In the genomic region with DNA sequence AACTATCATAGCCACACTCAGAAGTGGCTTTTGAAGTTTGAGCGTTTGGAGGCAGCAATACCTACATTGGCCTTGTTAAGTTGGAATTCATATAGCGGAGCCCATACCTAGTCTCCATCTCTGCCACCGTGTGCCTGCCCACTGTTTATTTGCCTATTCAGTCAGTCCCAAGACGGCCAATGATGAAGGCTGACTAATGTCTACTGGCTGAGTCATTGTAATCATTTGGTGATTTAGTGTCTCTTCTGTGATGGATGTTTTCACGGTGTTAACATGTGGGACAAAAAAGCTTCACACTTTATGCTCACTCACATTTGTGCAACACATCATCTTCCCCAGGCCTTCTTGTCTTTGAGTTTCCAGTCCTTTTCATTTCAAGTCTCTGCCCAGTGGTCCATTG, we compare ENCODE assay signal across 22 cellular contexts.
DNase-seq lines count a peak whose midpoint lies in the region; ATAC-seq, FAIRE-seq and TF ChIP-seq lines count a peak whose summit lies in the region.
"Had no signal": no experiment of that assay in that cellular context is flagged by ENCODE, and none has a peak within 500 bp of the region (broad histone marks: within the 10 kb centered on the region; RNA-seq: fewer than 3 reads in every experiment).

No MANE protein-coding gene starts in this region.

- no peaks in the 10 kb centered on the region for H3K79me1 ChIP-seq in neuronal stem cell (ENCODE audit: low read depth, low read length)

- H3K4me3 ChIP-seq in PC-3 (ENCODE audit: low read length) (no peak overlapping the region), bronchial epithelial cell (ENCODE audit: low read depth, low read length) (no peak overlapping the region), neuronal stem cell (ENCODE audit: low read length in 2 of 2) (no peak overlapping the region), sigmoid colon (no peak overlapping the region)
- H3K4me3 ChIP-seq: GM12878, PC-9 had no signal

- H3K9me3 ChIP-seq in PC-3 (ENCODE audit: low read length) (no peaks in the 10 kb centered on the region), neuronal stem cell (replicated peaks in 1 of 2; ENCODE audit: control insufficient read depth in 2 of 2, insufficient read depth in 1 of 2, low read depth in 1 of 2, low read length in 2 of 2) (no peaks in the 10 kb centered on the region), sigmoid colon (peaks cover 0 to 2% (median 0%) of the 10 kb centered on the region in 4 donors)
- H3K9me3 ChIP-seq: BE2C had no signal

- no peak overlapping the region for H3K4ac ChIP-seq in neuronal stem cell (ENCODE audit: low read length)

- TF ChIP-seq EP300 in sigmoid colon (IDR thresholded peaks at IDR 0.05) = no peak

- no peak for FAIRE-seq in bronchial epithelial cell (lab: Jason Lieb, UNC)
- FAIRE-seq: GM12878, H1 had no signal

- no peak overlapping the region for H2AK5ac ChIP-seq in neuronal stem cell (ENCODE audit: low read depth, low read length)

- peak; percentile 36 for DNase-seq in DMS53 (lab: John Stamatoyannopoulos, UW)
- DNase-seq in DMS53 treated with DMSO at 0.1 percent for 48 hours (lab: John Stamatoyannopoulos, UW; ENCODE audit: unreplicated experiment) = no peak
- peak; percentile 39 for DNase-seq in PC-3
- DNase-seq in bronchial epithelial cell (ENCODE audit: low read depth) = peak; percentile 82
- DNase-seq in neuronal stem cell (ENCODE audit: low spot score) = no peak
- no peak for DNase-seq in NCI-H1436 treated with DMSO at 0.1 percent for 48 hours (lab: John Stamatoyannopoulos, UW)
- DNase-seq in sigmoid colon = no peak
- DNase-seq in NK-92 (lab: John Stamatoyannopoulos, UW; ENCODE audit: unreplicated experiment) = no peak
- DNase-seq: BE2C; CD4-positive, CD25-positive, alpha-beta regulatory T cell; COR-L47; EL; NCI-H1105; NCI-H187; NCI-H524; NCI-H82; PC-9; Right ventricle myocardium superior had no signal

- no CpG with 5 or more reads among the region's 5 CpGs for WGBS in neuronal stem cell (ENCODE audit: extremely low coverage in 2 of 2, insufficient read length in 2 of 2, insufficient replicate concordance in 1 of 2), 2 donors
- 88% methylated on average over 5 of the region's 5 CpGs for WGBS in sigmoid colon, 2 donors

- no peaks in the 10 kb centered on the region for H3F3A ChIP-seq in PC-3 (ENCODE audit: low read length, unreplicated experiment)

- ATAC-seq in PC-3 = no peak
- ATAC-seq: GM12878 had no signal

- no peaks in the 10 kb centered on the region for H3K4me1 ChIP-seq in PC-3 (ENCODE audit: insufficient read depth, low read length)
- no peaks in the 10 kb centered on the region for H3K4me1 ChIP-seq in neuronal stem cell (ENCODE audit: control insufficient read depth in 2 of 2, insufficient read depth in 1 of 2, low read depth in 1 of 2, low read length in 2 of 2)
- H3K4me1 ChIP-seq in sigmoid colon = no peaks in the 10 kb centered on the region
- H3K4me1 ChIP-seq: BE2C had no signal

- no peak overlapping the region for H3K18ac ChIP-seq in neuronal stem cell (ENCODE audit: low read length)

- H3K27me3 ChIP-seq in PC-3 (ENCODE audit: low read length) (no peaks in the 10 kb centered on the region), bronchial epithelial cell (ENCODE audit: control insufficient read depth, insufficient read depth, low read length) (no peaks in the 10 kb centered on the region), neuronal stem cell (ENCODE audit: control insufficient read depth in 3 of 3, insufficient read depth in 3 of 3, low read depth in 1 of 3, low read length in 3 of 3) (no peaks in the 10 kb centered on the region), sigmoid colon (no peaks in the 10 kb centered on the region)
- H3K27me3 ChIP-seq: BE2C had no signal

- TF ChIP-seq CTCF in PC-3 (conservative IDR thresholded peaks at IDR 0.05; ENCODE audit: low read depth, low read length) = no peak
- TF ChIP-seq CTCF in bronchial epithelial cell (IDR thresholded peaks at IDR 0.05; ENCODE audit: insufficient read depth, low read length, severe bottlenecking) = no peak
- TF ChIP-seq CTCF in sigmoid colon (IDR thresholded peaks at IDR 0.05) = no peak

- H2AFZ ChIP-seq in PC-3 (ENCODE audit: low read length) (no peak overlapping the region), neuronal stem cell (ENCODE audit: low read length) (no peak overlapping the region)
- H2AFZ ChIP-seq: PC-9 had no signal

- H4K20me1 ChIP-seq in PC-3 (ENCODE audit: low read length) = no peaks in the 10 kb centered on the region

- no peak overlapping the region for H2BK15ac ChIP-seq in neuronal stem cell (ENCODE audit: low read length)

- H3K79me2 ChIP-seq in PC-3 (ENCODE audit: low read length) = no peaks in the 10 kb centered on the region

- H2BK5ac ChIP-seq in neuronal stem cell (ENCODE audit: low read length) = no peak overlapping the region

- H3K4me2 ChIP-seq in PC-3 (ENCODE audit: low read length) (no peak overlapping the region), neuronal stem cell (ENCODE audit: insufficient read depth, low read length, poor library complexity, severe bottlenecking) (no peak overlapping the region)
- H3K4me2 ChIP-seq: PC-9 had no signal

- CTCF ChIA-PET in PC-3 (lab: Charles Lee) = no interaction called here

- no peak overlapping the region for H3K27ac ChIP-seq in PC-3 (ENCODE audit: low read length)
- H3K27ac ChIP-seq in neuronal stem cell (replicated peaks; ENCODE audit: low read length) = no peak overlapping the region
- H3K27ac ChIP-seq in sigmoid colon = no peak overlapping the region
- H3K27ac ChIP-seq: 22Rv1, HL-60, PC-9 had no signal

- BruUV-seq in PC-3 (replicated peaks; lab: Mats Ljungman, UMichigan) = no TSS peak

- H3K9ac ChIP-seq in PC-3 (ENCODE audit: low read length) = no peak overlapping the region
- H3K9ac ChIP-seq in neuronal stem cell (ENCODE audit: low read depth, low read length, poor library complexity) = no peak overlapping the region

- H3K36me3 ChIP-seq in PC-3 (ENCODE audit: low read depth, low read length) (no peaks in the 10 kb centered on the region), bronchial epithelial cell (ENCODE audit: control insufficient read depth, insufficient read depth, low read length) (no peaks in the 10 kb centered on the region), neuronal stem cell (replicated peaks in 1 of 2; ENCODE audit: control insufficient read depth in 2 of 2, insufficient read depth in 2 of 2, low read length in 2 of 2) (no peaks in the 10 kb centered on the region), sigmoid colon (no peaks in the 10 kb centered on the region)
- H3K36me3 ChIP-seq: BE2C had no signal

- no peak overlapping the region for H2BK120ac ChIP-seq in neuronal stem cell (ENCODE audit: low read depth, low read length)

- no peaks in the 10 kb centered on the region for H3K9me2 ChIP-seq in PC-3 (replicated peaks; ENCODE audit: low read length)

- H2BK12ac ChIP-seq in neuronal stem cell (ENCODE audit: low read length) = no peak overlapping the region

- POLR2A ChIA-PET in PC-3 (lab: Charles Lee; ENCODE audit: unreplicated experiment) = no interaction called here

- H4K91ac ChIP-seq in neuronal stem cell (ENCODE audit: low read depth, low read length, poor library complexity) = no peak overlapping the region

- intact Hi-C loops in PC-3 (cut with micrococcal nuclease) = no loop called here
- intact Hi-C loops in sigmoid colon (cut with DNase I) = no loop called here

- H3K14ac ChIP-seq in neuronal stem cell (ENCODE audit: low read length) = no peak overlapping the region

- no peak overlapping the region for H4K8ac ChIP-seq in neuronal stem cell (ENCODE audit: low read depth, low read length)

- TF ChIP-seq POLR2A in sigmoid colon (IDR thresholded peaks at IDR 0.05) = no peak

- no peak overlapping the region for H3K23ac ChIP-seq in neuronal stem cell (ENCODE audit: low read depth, low read length, poor library complexity)

Comparison
In these comparisons a context has a peak if more than half of its experiments do, and no peak if none do; other contexts are left out.
1. DNase-seq: peak in DMS53 (single experiment), PC-3 (single experiment) and bronchial epithelial cell (single experiment); none in DMS53 treated with DMSO at 0.1 percent for 48 hours (single experiment), neuronal stem cell (single experiment), NCI-H1436 treated with DMSO at 0.1 percent for 48 hours (single experiment), sigmoid colon (single experiment) and NK-92 (single experiment).